ENCODE assay signal across 12 cellular contexts in genomic region chr14:30855345-30856037, GRCh38. TPM values are rescaled to one million over a fixed set of nuclear protein-coding genes. Genes with fewer than 3 reads are reported as not detected.
DNase-seq lines count a peak whose midpoint lies in the region; ATAC-seq and TF ChIP-seq lines count a peak whose summit lies in the region.
"Had no signal": no experiment of that assay in that cellular context is flagged by ENCODE, and none has a peak within 500 bp of the region (broad histone marks: within the 10 kb centered on the region; RNA-seq: fewer than 3 reads in every experiment).

No MANE protein-coding gene starts in this region.

- H3K27ac ChIP-seq in MM.1S (ENCODE audit: low read length): no peak overlapping the region
- no peak overlapping the region for H3K27ac ChIP-seq in endodermal cell (ENCODE audit: low read depth, low read length)
- H3K27ac ChIP-seq: HL-60, skin epidermis had no signal

- H3K79me2 ChIP-seq in MM.1S (ENCODE audit: low read length): no peaks in the 10 kb centered on the region

- peak; percentile 71 for ATAC-seq in HG02623 (IDR thresholded peaks at IDR 0.05; ENCODE audit: unreplicated experiment)
- no peak for ATAC-seq in GM19467 (IDR thresholded peaks at IDR 0.05; ENCODE audit: unreplicated experiment)

- H3K36me3 ChIP-seq in MM.1S (replicated peaks; ENCODE audit: insufficient read depth, low read length) (no peaks in the 10 kb centered on the region), endodermal cell (ENCODE audit: control insufficient read depth, insufficient read depth, low read length) (no peaks in the 10 kb centered on the region)

- H3K4me1 Mint-ChIP-seq in IgD-negative memory B cell (peaks cover 28 to 42% (median 37%) of the 10 kb centered on the region in 3 donors), endodermal cell (peaks cover 2% of the 10 kb centered on the region)
- H3K4me1 Mint-ChIP-seq: mesothelial cell of epicardium had no signal

- H3K4me2 ChIP-seq in MM.1S (ENCODE audit: low read depth, low read length): no peak overlapping the region

- H3F3A ChIP-seq in MM.1S (ENCODE audit: insufficient read depth, low read length): no peaks in the 10 kb centered on the region

- H3K9ac ChIP-seq in MM.1S (ENCODE audit: low read length) (no peak overlapping the region), endodermal cell (ENCODE audit: extremely low read depth, low read length, poor library complexity, severe bottlenecking) (no peak overlapping the region)

- H3K4me3 Mint-ChIP-seq in IgD-negative memory B cell (peak overlapping the region in 3 of 4 donors; percentile 27 to 87 (median 75)), endodermal cell (no peak overlapping the region)
- H3K4me3 Mint-ChIP-seq: mesothelial cell of epicardium had no signal

- H3K27ac Mint-ChIP-seq in IgD-negative memory B cell (peak overlapping the region in 2 of 3 donors; percentile 21 to 80), endodermal cell (no peak overlapping the region)
- H3K27ac Mint-ChIP-seq: mesothelial cell of epicardium had no signal

- H3K36me3 Mint-ChIP-seq in IgD-negative memory B cell (peaks cover 4% of the 10 kb centered on the region), endodermal cell (ENCODE audit: low read depth) (no peaks in the 10 kb centered on the region)
- H3K36me3 Mint-ChIP-seq: mesothelial cell of epicardium had no signal

- no peak overlapping the region for H2AFZ ChIP-seq in MM.1S (ENCODE audit: low read length)

- H3K27me3 Mint-ChIP-seq in IgD-negative memory B cell (no peaks in the 10 kb centered on the region), endodermal cell (ENCODE audit: insufficient read depth) (no peaks in the 10 kb centered on the region)

- TF ChIP-seq CTCF in MM.1S (IDR thresholded peaks at IDR 0.05; ENCODE audit: low read length) (no peak), endodermal cell (conservative IDR thresholded peaks at IDR 0.05) (no peak)

- no peaks in the 10 kb centered on the region for H3K9me2 ChIP-seq in MM.1S (replicated peaks; ENCODE audit: insufficient read depth, low read length)

- WGBS in endodermal cell (ENCODE audit: insufficient coverage in 1 of 2, insufficient read length in 1 of 2), 2 experiments: 84 to 92% methylated on average over 2 to 6 of the region's 6 CpGs

- H4K20me1 ChIP-seq in MM.1S (ENCODE audit: insufficient read depth, low read length): no peaks in the 10 kb centered on the region

- no peak overlapping the region for H3K4me3 ChIP-seq in MM.1S (ENCODE audit: low read length)
- no peak overlapping the region for H3K4me3 ChIP-seq in endodermal cell (ENCODE audit: low read length)
- H3K4me3 ChIP-seq: skin epidermis had no signal

- H3K4me1 ChIP-seq in MM.1S (ENCODE audit: low read length): no peaks in the 10 kb centered on the region
- no peaks in the 10 kb centered on the region for H3K4me1 ChIP-seq in endodermal cell (ENCODE audit: control insufficient read depth, insufficient read depth, low read length)

- H3K9me3 Mint-ChIP-seq in IgD-negative memory B cell (peaks cover 0 to 4% (median 2%) of the 10 kb centered on the region in 3 donors), endodermal cell (no peaks in the 10 kb centered on the region)
- H3K9me3 Mint-ChIP-seq: mesothelial cell of epicardium had no signal

- DNase-seq in stimulated activated CD4-positive, alpha-beta T cell treated with anti-CD3 and anti-CD28 coated beads, Interleukin-15, amount 100 ng/mL, for 24 hours: peak; percentile 42
- no peak for DNase-seq in stimulated activated CD4-positive, alpha-beta T cell treated with anti-CD3 and anti-CD28 coated beads, Interleukin-4, amount 100 ng/mL, for 4 hours
- no peak for DNase-seq in MM.1S
- no peak for DNase-seq in endodermal cell
- no peak for DNase-seq in hepatic stellate cell (ENCODE audit: low spot score)
- DNase-seq: SHP77 had no signal

- no peaks in the 10 kb centered on the region for H3K9me3 ChIP-seq in MM.1S (replicated peaks; ENCODE audit: insufficient read depth, low read length)
- no peaks in the 10 kb centered on the region for H3K9me3 ChIP-seq in endodermal cell (ENCODE audit: control insufficient read depth, low read length)

- no peaks in the 10 kb centered on the region for H3K27me3 ChIP-seq in MM.1S (replicated peaks; ENCODE audit: insufficient read depth, low read length)
- H3K27me3 ChIP-seq in endodermal cell (ENCODE audit: control insufficient read depth, insufficient read depth, low read length, poor library complexity, severe bottlenecking): no peaks in the 10 kb centered on the region

RNA-seq across cellular contexts. Expression of gene COCH, which starts 18.9 kb away (rescaled TPM):
- 189 TPM for polyA plus RNA-seq in IgD-negative memory B cell
- 10 to 100 TPM; 59.1 to 76.2 TPM for total RNA-seq in endodermal cell
- 13.3 TPM for polyA plus RNA-seq in endodermal cell (2013, experiment 1 of 2)
- polyA plus RNA-seq in endodermal cell (2013, experiment 2 of 2): 9.6 TPM
